In the genomic region with DNA sequence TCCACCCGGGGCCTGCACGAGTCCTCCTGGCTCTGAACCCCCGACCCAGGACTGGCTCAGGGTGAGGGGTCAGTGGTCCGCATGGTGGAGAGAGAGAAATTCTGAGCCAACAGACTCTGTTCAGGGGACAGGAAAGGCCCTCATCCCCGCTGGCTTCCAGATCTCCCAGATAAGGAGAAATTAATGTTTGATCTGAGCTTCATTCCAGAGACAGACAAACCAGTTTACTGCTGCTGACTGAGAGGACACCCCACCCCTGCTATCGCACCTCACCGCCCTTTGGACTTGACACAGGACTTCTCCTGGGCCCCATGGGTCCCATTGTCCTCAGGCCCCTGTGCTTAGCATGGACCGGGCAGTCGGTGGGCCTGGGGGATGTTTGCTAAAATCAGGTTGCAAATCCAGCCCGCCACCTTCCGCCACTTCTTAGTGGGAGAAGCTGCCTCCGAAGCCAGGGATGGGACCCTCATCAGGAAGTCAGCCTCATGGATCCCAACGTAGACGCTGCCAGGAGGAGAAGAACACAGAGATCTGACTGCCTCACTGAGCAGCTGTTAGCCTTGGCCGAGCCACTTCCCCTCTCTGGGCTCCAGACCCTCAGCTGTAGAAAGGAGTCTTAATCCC, we compare ENCODE assay signal across 1 cellular context.
TF ChIP-seq lines count a peak whose summit lies in the region.

No MANE protein-coding gene starts in this region.

TF ChIP-seq in HepG2, 621 proteins besides CTCF, POLR2A, EP300 and RAD21 (continued from another document and continues in another):
- TF ChIP-seq ZNF230 (CRISPR knock-in tag; IDR thresholded peaks at IDR 0.05) (no peak; the same call in 1 of the 2 replicates), TBX3 (IDR thresholded peaks at IDR 0.05; ENCODE audit: borderline replicate concordance) (peak; percentile 95), ETV6 (CRISPR knock-in tag; conservative IDR thresholded peaks at IDR 0.05) (0 out of 2 replicates have a peak, but pooled peaks have one; percentile 1), KMT2A (CRISPR knock-in tag; IDR thresholded peaks at IDR 0.05) (peak; percentile 65; the same call in 1 of the 2 replicates), ZNF775 (CRISPR knock-in tag; IDR thresholded peaks at IDR 0.05; ENCODE audit: borderline replicate concordance) (no peak), ZNF17 (CRISPR knock-in tag; IDR thresholded peaks at IDR 0.05) (no peak), ASH2L (IDR thresholded peaks at IDR 0.05; ENCODE audit: insufficient read length, low read depth, low read length) (peak; percentile 95), ETV5 (CRISPR knock-in tag; IDR thresholded peaks at IDR 0.05; ENCODE audit: borderline replicate concordance) (peak; percentile 87), MXD4 (CRISPR knock-in tag; IDR thresholded peaks at IDR 0.05) (0 out of 2 replicates have a peak, but pooled peaks have one; percentile 45), ZNF644 (CRISPR knock-in tag; IDR thresholded peaks at IDR 0.05; ENCODE audit: low read depth) (peak; percentile 82; the same call in 1 of the 2 replicates), ZNF678 (CRISPR knock-in tag; IDR thresholded peaks at IDR 0.05) (0 out of 2 replicates have a peak, but pooled peaks have one; percentile 9), SMAD3 (CRISPR knock-in tag; IDR thresholded peaks at IDR 0.05) (peak; percentile 74; the same call in 1 of the 2 replicates), KLF13 (CRISPR knock-in tag; IDR thresholded peaks at IDR 0.05) (no peak), ZNF7 (CRISPR knock-in tag; IDR thresholded peaks at IDR 0.05) (no peak), ZNF724P (CRISPR knock-in tag; IDR thresholded peaks at IDR 0.05; ENCODE audit: borderline replicate concordance) (no peak), REPIN1 (CRISPR knock-in tag; IDR thresholded peaks at IDR 0.05; ENCODE audit: borderline replicate concordance, low read depth) (peak; percentile 79; the same call in 1 of the 2 replicates), ZIK1 (CRISPR knock-in tag; IDR thresholded peaks at IDR 0.05; ENCODE audit: borderline replicate concordance, low read depth) (0 out of 2 replicates have a peak, but pooled peaks have one; percentile 62), ZNF235 (CRISPR knock-in tag; IDR thresholded peaks at IDR 0.05; ENCODE audit: borderline replicate concordance) (peak; percentile 41; the same call in 1 of the 2 replicates), BHLHE40 (IDR thresholded peaks at IDR 0.05; ENCODE audit: low read length) (0 out of 2 replicates have a peak, but pooled peaks have one; percentile 10), ZFX (CRISPR knock-in tag; IDR thresholded peaks at IDR 0.05; ENCODE audit: low read depth) (peak; percentile 88), PITX1 (CRISPR knock-in tag; IDR thresholded peaks at IDR 0.05) (peak; percentile 96), SOX6 (IDR thresholded peaks at IDR 0.05) (no peak), SOX6 (CRISPR knock-in tag; IDR thresholded peaks at IDR 0.05) (peak; percentile 99), MEF2D (CRISPR knock-in tag; IDR thresholded peaks at IDR 0.05) (peak; percentile 78; the same call in 1 of the 2 replicates), NCOA1 (CRISPR knock-in tag; IDR thresholded peaks at IDR 0.05) (0 out of 2 replicates have a peak, but pooled peaks have one; percentile 31), STAT5B (CRISPR knock-in tag; IDR thresholded peaks at IDR 0.05) (0 out of 2 replicates have a peak, but pooled peaks have one; percentile 16), GATAD1 (CRISPR knock-in tag; IDR thresholded peaks at IDR 0.05) (peak; percentile 63), HMG20A (CRISPR knock-in tag; IDR thresholded peaks at IDR 0.05; ENCODE audit: borderline replicate concordance) (peak; percentile 71; the same call in 1 of the 2 replicates), PHF21A (CRISPR knock-in tag; IDR thresholded peaks at IDR 0.05) (peak; percentile 99), MIER2 (CRISPR knock-in tag; IDR thresholded peaks at IDR 0.05) (peak; percentile 44; the same call in 1 of the 2 replicates), ZNF331 (CRISPR knock-in tag; IDR thresholded peaks at IDR 0.05) (peak; percentile 87), MIER3 (CRISPR knock-in tag; IDR thresholded peaks at IDR 0.05; ENCODE audit: borderline replicate concordance) (peak; percentile 52; the same call in 1 of the 2 replicates), ZSCAN9 (CRISPR knock-in tag; IDR thresholded peaks at IDR 0.05; ENCODE audit: borderline replicate concordance) (peak; percentile 45; the same call in 1 of the 2 replicates), KAT8 (CRISPR knock-in tag; IDR thresholded peaks at IDR 0.05) (peak; percentile 85), NR2F1 (CRISPR knock-in tag; IDR thresholded peaks at IDR 0.05) (peak; percentile 18 to 64; a peak in 3 of 4 replicates), ZNF652 (CRISPR knock-in tag; IDR thresholded peaks at IDR 0.05; ENCODE audit: borderline replicate concordance, low read depth) (no peak), MTA1 (CRISPR knock-in tag; IDR thresholded peaks at IDR 0.05; ENCODE audit: borderline replicate concordance) (peak; percentile 98), TCF7 (IDR thresholded peaks at IDR 0.05; ENCODE audit: low read depth) (peak; percentile 69), NFIB (CRISPR knock-in tag; IDR thresholded peaks at IDR 0.05; ENCODE audit: borderline replicate concordance) (no peak), CREB1 (IDR thresholded peaks at IDR 0.05) (no peak), CREB1 (CRISPR knock-in tag; IDR thresholded peaks at IDR 0.05) (no peak)
- TF ChIP-seq, protein P1, sequence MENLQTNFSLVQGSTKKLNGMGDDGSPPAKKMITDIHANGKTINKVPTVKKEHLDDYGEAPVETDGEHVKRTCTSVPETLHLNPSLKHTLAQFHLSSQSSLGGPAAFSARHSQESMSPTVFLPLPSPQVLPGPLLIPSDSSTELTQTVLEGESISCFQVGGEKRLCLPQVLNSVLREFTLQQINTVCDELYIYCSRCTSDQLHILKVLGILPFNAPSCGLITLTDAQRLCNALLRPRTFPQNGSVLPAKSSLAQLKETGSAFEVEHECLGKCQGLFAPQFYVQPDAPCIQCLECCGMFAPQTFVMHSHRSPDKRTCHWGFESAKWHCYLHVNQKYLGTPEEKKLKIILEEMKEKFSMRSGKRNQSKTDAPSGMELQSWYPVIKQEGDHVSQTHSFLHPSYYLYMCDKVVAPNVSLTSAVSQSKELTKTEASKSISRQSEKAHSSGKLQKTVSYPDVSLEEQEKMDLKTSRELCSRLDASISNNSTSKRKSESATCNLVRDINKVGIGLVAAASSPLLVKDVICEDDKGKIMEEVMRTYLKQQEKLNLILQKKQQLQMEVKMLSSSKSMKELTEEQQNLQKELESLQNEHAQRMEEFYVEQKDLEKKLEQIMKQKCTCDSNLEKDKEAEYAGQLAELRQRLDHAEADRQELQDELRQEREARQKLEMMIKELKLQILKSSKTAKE (CRISPR knock-in tag; IDR thresholded peaks at IDR 0.05; ENCODE audit: borderline replicate concordance): peak; percentile 89
- TF ChIP-seq, protein P2, sequence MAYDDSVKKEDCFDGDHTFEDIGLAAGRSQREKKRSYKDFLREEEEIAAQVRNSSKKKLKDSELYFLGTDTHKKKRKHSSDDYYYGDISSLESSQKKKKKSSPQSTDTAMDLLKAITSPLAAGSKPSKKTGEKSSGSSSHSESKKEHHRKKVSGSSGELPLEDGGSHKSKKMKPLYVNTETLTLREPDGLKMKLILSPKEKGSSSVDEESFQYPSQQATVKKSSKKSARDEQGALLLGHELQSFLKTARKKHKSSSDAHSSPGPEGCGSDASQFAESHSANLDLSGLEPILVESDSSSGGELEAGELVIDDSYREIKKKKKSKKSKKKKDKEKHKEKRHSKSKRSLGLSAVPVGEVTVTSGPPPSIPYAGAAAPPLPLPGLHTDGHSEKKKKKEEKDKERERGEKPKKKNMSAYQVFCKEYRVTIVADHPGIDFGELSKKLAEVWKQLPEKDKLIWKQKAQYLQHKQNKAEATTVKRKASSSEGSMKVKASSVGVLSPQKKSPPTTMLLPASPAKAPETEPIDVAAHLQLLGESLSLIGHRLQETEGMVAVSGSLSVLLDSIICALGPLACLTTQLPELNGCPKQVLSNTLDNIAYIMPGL (CRISPR knock-in tag; IDR thresholded peaks at IDR 0.05; ENCODE audit: borderline replicate concordance in 1 of 2, low read depth in 1 of 2): peak; percentile 17 to 59; a peak in 3 of 4 replicates
- TF ChIP-seq, protein P3, sequence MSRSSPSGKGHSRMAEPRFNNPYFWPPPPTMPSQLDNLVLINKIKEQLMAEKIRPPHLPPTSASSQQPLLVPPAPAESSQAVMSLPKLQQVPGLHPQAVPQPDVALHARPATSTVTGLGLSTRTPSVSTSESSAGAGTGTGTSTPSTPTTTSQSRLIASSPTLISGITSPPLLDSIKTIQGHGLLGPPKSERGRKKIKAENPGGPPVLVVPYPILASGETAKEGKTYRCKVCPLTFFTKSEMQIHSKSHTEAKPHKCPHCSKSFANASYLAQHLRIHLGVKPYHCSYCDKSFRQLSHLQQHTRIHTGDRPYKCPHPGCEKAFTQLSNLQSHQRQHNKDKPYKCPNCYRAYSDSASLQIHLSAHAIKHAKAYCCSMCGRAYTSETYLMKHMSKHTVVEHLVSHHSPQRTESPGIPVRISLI (CRISPR knock-in tag; IDR thresholded peaks at IDR 0.05; ENCODE audit: borderline replicate concordance): peak; percentile 65; the same call in 1 of the 2 replicates
- TF ChIP-seq, protein P4, sequence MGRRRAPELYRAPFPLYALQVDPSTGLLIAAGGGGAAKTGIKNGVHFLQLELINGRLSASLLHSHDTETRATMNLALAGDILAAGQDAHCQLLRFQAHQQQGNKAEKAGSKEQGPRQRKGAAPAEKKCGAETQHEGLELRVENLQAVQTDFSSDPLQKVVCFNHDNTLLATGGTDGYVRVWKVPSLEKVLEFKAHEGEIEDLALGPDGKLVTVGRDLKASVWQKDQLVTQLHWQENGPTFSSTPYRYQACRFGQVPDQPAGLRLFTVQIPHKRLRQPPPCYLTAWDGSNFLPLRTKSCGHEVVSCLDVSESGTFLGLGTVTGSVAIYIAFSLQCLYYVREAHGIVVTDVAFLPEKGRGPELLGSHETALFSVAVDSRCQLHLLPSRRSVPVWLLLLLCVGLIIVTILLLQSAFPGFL (CRISPR knock-in tag; IDR thresholded peaks at IDR 0.05): no peak
- TF ChIP-seq, protein P5, sequence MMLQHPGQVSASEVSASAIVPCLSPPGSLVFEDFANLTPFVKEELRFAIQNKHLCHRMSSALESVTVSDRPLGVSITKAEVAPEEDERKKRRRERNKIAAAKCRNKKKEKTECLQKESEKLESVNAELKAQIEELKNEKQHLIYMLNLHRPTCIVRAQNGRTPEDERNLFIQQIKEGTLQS (CRISPR knock-in tag; IDR thresholded peaks at IDR 0.05): peak; percentile 61
- TF ChIP-seq, protein P6, sequence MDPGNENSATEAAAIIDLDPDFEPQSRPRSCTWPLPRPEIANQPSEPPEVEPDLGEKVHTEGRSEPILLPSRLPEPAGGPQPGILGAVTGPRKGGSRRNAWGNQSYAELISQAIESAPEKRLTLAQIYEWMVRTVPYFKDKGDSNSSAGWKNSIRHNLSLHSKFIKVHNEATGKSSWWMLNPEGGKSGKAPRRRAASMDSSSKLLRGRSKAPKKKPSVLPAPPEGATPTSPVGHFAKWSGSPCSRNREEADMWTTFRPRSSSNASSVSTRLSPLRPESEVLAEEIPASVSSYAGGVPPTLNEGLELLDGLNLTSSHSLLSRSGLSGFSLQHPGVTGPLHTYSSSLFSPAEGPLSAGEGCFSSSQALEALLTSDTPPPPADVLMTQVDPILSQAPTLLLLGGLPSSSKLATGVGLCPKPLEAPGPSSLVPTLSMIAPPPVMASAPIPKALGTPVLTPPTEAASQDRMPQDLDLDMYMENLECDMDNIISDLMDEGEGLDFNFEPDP (CRISPR knock-in tag; conservative IDR thresholded peaks at IDR 0.05): 0 out of 2 replicates have a peak, but pooled peaks have one; percentile 53
- TF ChIP-seq, protein P7, sequence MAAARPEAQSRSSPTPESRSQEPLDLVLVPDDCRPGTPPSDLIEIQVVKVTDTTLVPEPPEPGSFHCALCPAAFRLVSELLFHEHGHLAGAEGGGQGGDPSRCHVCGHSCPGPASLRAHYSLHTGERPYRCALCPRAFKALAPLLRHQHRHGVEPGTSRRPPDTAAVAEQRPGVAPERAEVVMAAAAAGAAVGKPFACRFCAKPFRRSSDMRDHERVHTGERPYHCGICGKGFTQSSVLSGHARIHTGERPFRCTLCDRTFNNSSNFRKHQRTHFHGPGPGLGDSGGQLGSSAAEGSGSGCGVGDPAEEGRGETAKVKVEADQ (CRISPR knock-in tag; IDR thresholded peaks at IDR 0.05; ENCODE audit: borderline replicate concordance): peak; percentile 71; the same call in 1 of the 2 replicates
- TF ChIP-seq, protein P8, sequence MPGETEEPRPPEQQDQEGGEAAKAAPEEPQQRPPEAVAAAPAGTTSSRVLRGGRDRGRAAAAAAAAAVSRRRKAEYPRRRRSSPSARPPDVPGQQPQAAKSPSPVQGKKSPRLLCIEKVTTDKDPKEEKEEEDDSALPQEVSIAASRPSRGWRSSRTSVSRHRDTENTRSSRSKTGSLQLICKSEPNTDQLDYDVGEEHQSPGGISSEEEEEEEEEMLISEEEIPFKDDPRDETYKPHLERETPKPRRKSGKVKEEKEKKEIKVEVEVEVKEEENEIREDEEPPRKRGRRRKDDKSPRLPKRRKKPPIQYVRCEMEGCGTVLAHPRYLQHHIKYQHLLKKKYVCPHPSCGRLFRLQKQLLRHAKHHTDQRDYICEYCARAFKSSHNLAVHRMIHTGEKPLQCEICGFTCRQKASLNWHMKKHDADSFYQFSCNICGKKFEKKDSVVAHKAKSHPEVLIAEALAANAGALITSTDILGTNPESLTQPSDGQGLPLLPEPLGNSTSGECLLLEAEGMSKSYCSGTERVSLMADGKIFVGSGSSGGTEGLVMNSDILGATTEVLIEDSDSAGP (CRISPR knock-in tag; IDR thresholded peaks at IDR 0.05; ENCODE audit: borderline replicate concordance): peak; percentile 73
- TF ChIP-seq, protein P9, sequence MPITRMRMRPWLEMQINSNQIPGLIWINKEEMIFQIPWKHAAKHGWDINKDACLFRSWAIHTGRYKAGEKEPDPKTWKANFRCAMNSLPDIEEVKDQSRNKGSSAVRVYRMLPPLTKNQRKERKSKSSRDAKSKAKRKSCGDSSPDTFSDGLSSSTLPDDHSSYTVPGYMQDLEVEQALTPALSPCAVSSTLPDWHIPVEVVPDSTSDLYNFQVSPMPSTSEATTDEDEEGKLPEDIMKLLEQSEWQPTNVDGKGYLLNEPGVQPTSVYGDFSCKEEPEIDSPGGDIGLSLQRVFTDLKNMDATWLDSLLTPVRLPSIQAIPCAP (CRISPR knock-in tag; IDR thresholded peaks at IDR 0.05; ENCODE audit: low read depth): 0 out of 2 replicates have a peak, but pooled peaks have one; percentile 16
